14 cellular contexts compared by ENCODE assay signal in genomic region chr5:66877843-66878242, GRCh38.
DNase-seq lines count a peak whose midpoint lies in the region; ATAC-seq and TF ChIP-seq lines count a peak whose summit lies in the region.
"Had no signal": no experiment of that assay in that cellular context is flagged by ENCODE, and none has a peak within 500 bp of the region (broad histone marks: within the 10 kb centered on the region; RNA-seq: fewer than 3 reads in every experiment).

No MANE protein-coding gene starts in this region.

- dilution Hi-C loops in mammary epithelial cell (cut with HindIII; ENCODE audit: low sequenced_read_pairs): no loop called here

- H3K36me3 Mint-ChIP-seq in activated T-cell treated with anti-CD3 and anti-CD28 coated beads, Interleukin-2, amount 50 U/mL, for 72 hours (ENCODE audit: insufficient read depth in 2 of 2): no peaks in the 10 kb centered on the region
- no peaks in the 10 kb centered on the region for H3K36me3 Mint-ChIP-seq in stimulated activated effector memory CD8-positive, alpha-beta T cell treated with anti-CD3 and anti-CD28 coated beads, Interleukin-12 subunit alpha, Interleukin-12 subunit beta, amount 100 ng/mL, for 72 hours
- H3K36me3 Mint-ChIP-seq: activated naive CD4-positive, alpha-beta T cell treated with anti-CD3 and anti-CD28 coated beads, Interleukin-2, amount 10 ng/mL, durations not matched to agents 7 days and 5 days; natural killer cell had no signal

- H2AFZ ChIP-seq in mammary epithelial cell (ENCODE audit: low read depth, low read length): peak overlapping the region; percentile 8

- no TSS peak for BruUV-seq in mammary epithelial cell (replicated peaks; lab: Mats Ljungman, UMichigan)

- WGBS in mammary epithelial cell (ENCODE audit: low coverage, missing lambda C conversion rate): 29% methylated on average over 3 of the region's 3 CpGs

- H3K9me3 Mint-ChIP-seq in activated T-cell treated with anti-CD3 and anti-CD28 coated beads, Interleukin-2, amount 50 U/mL, for 72 hours: no peaks in the 10 kb centered on the region
- H3K9me3 Mint-ChIP-seq in stimulated activated effector memory CD8-positive, alpha-beta T cell treated with anti-CD3 and anti-CD28 coated beads, Interleukin-12 subunit alpha, Interleukin-12 subunit beta, amount 100 ng/mL, for 72 hours: no peaks in the 10 kb centered on the region
- H3K9me3 Mint-ChIP-seq: activated naive CD4-positive, alpha-beta T cell treated with anti-CD3 and anti-CD28 coated beads, Interleukin-2, amount 10 ng/mL, durations not matched to agents 7 days and 5 days; natural killer cell had no signal

- no peak overlapping the region for H3K9ac ChIP-seq in mammary epithelial cell (ENCODE audit: insufficient read depth, low read length)

- H3K4me1 ChIP-seq in mammary epithelial cell (ENCODE audit: insufficient read depth, low read length): peaks cover 32% of the 10 kb centered on the region

- no peaks in the 10 kb centered on the region for H3K27me3 ChIP-seq in mammary epithelial cell (ENCODE audit: insufficient read depth, low read length)
- H3K27me3 ChIP-seq: stomach had no signal

- H3K4me3 Mint-ChIP-seq in activated T-cell treated with anti-CD3 and anti-CD28 coated beads, Interleukin-2, amount 50 U/mL, for 72 hours: no peak overlapping the region
- H3K4me3 Mint-ChIP-seq in stimulated activated effector memory CD8-positive, alpha-beta T cell treated with anti-CD3 and anti-CD28 coated beads, Interleukin-12 subunit alpha, Interleukin-12 subunit beta, amount 100 ng/mL, for 72 hours: no peak overlapping the region
- H3K4me3 Mint-ChIP-seq: activated naive CD4-positive, alpha-beta T cell treated with anti-CD3 and anti-CD28 coated beads, Interleukin-2, amount 10 ng/mL, durations not matched to agents 7 days and 5 days; natural killer cell had no signal

- peak; percentile 14 to 20 for DNase-seq in activated T-cell treated with anti-CD3 and anti-CD28 coated beads, Interleukin-2, amount 50 U/mL, for 72 hours
- no peak for DNase-seq in activated T-cell treated with anti-CD3 and anti-CD28 coated beads, Interleukin-2, amount 50 U/mL, for 48 hours
- DNase-seq in NCI-H226 (peak; percentile 40), mammary epithelial cell (peak; percentile 66), NCI-H2227 (lab: John Stamatoyannopoulos, UW; ENCODE audit: unreplicated experiment) (no peak), HUDEP-2 (lab: John Stamatoyannopoulos, UW; ENCODE audit: unreplicated experiment in 76 of 76) (no peak), retina (no peak)
- no peak for DNase-seq in stimulated activated effector memory CD8-positive, alpha-beta T cell treated with anti-CD3 and anti-CD28 coated beads, Interleukin-12 subunit alpha, Interleukin-12 subunit beta, amount 100 ng/mL, for 72 hours (ENCODE audit: low spot score in 2 of 2)
- DNase-seq: activated naive CD4-positive, alpha-beta T cell treated with anti-CD3 and anti-CD28 coated beads, Interleukin-2, amount 10 ng/mL, durations not matched to agents 7 days and 5 days; KG1; natural killer cell; NCI-H510A; stomach had no signal

- no peak overlapping the region for H3K27ac Mint-ChIP-seq in activated T-cell treated with anti-CD3 and anti-CD28 coated beads, Interleukin-2, amount 50 U/mL, for 72 hours
- no peak overlapping the region for H3K27ac Mint-ChIP-seq in stimulated activated effector memory CD8-positive, alpha-beta T cell treated with anti-CD3 and anti-CD28 coated beads, Interleukin-12 subunit alpha, Interleukin-12 subunit beta, amount 100 ng/mL, for 72 hours
- H3K27ac Mint-ChIP-seq: activated naive CD4-positive, alpha-beta T cell treated with anti-CD3 and anti-CD28 coated beads, Interleukin-2, amount 10 ng/mL, durations not matched to agents 7 days and 5 days; natural killer cell; progenitor cell of endocrine pancreas had no signal

- H3K27ac ChIP-seq in mammary epithelial cell (ENCODE audit: insufficient read depth, low read depth, low read length): no peak overlapping the region
- H3K27ac ChIP-seq: stomach had no signal

- no peaks in the 10 kb centered on the region for H3K36me3 ChIP-seq in mammary epithelial cell (ENCODE audit: insufficient read depth, low read length)
- H3K36me3 ChIP-seq: stomach had no signal

- no peak overlapping the region for H3K4me3 ChIP-seq in mammary epithelial cell (replicated peaks in 1 of 3; ENCODE audit: insufficient read depth in 1 of 3, low read depth in 2 of 3, low read length in 3 of 3)
- H3K4me3 ChIP-seq: stomach had no signal

- H3K27me3 Mint-ChIP-seq in activated T-cell treated with anti-CD3 and anti-CD28 coated beads, Interleukin-2, amount 50 U/mL, for 72 hours (ENCODE audit: low read depth): peaks cover 15% of the 10 kb centered on the region
- H3K27me3 Mint-ChIP-seq: activated naive CD4-positive, alpha-beta T cell treated with anti-CD3 and anti-CD28 coated beads, Interleukin-2, amount 10 ng/mL, durations not matched to agents 7 days and 5 days; progenitor cell of endocrine pancreas had no signal

- ATAC-seq in activated T-cell treated with anti-CD3 and anti-CD28 coated beads, Interleukin-2, amount 50 U/mL, for 72 hours (replicated peaks in 1 of 2): peak in 1 of 2 donors; percentile 44
- ATAC-seq in stimulated activated effector memory CD8-positive, alpha-beta T cell treated with anti-CD3 and anti-CD28 coated beads, Interleukin-12 subunit alpha, Interleukin-12 subunit beta, amount 100 ng/mL, for 72 hours: peak; percentile 38
- ATAC-seq: natural killer cell had no signal

- intact Hi-C loops in mammary epithelial cell (cut with micrococcal nuclease): no loop called here

- no peak for TF ChIP-seq CTCF in mammary epithelial cell (conservative IDR thresholded peaks at IDR 0.05 in 1 of 2, IDR thresholded peaks at IDR 0.05 in 1 of 2; ENCODE audit: extremely low read depth in 1 of 2, insufficient read depth in 1 of 2, low read depth in 1 of 2, low read length in 2 of 2)

- peaks cover 6% of the 10 kb centered on the region for H3K79me2 ChIP-seq in mammary epithelial cell (ENCODE audit: insufficient read depth, low read length)

- H3K4me2 ChIP-seq in mammary epithelial cell (ENCODE audit: insufficient read depth, low read depth, low read length): no peak overlapping the region

- H3K9me3 ChIP-seq in mammary epithelial cell (replicated peaks; ENCODE audit: insufficient read depth, low read length): no peaks in the 10 kb centered on the region
- H3K9me3 ChIP-seq: stomach had no signal

- no peaks in the 10 kb centered on the region for H4K20me1 ChIP-seq in mammary epithelial cell (ENCODE audit: insufficient read depth, low read length)

- CTCF ChIA-PET in mammary epithelial cell (lab: Charles Lee; ENCODE audit: low non-redundant PET): no interaction called here

- peaks cover 24% of the 10 kb centered on the region for H3K4me1 Mint-ChIP-seq in activated T-cell treated with anti-CD3 and anti-CD28 coated beads, Interleukin-2, amount 50 U/mL, for 72 hours (ENCODE audit: low read depth)
- H3K4me1 Mint-ChIP-seq in stimulated activated effector memory CD8-positive, alpha-beta T cell treated with anti-CD3 and anti-CD28 coated beads, Interleukin-12 subunit alpha, Interleukin-12 subunit beta, amount 100 ng/mL, for 72 hours: peaks cover 6% of the 10 kb centered on the region
- H3K4me1 Mint-ChIP-seq: activated naive CD4-positive, alpha-beta T cell treated with anti-CD3 and anti-CD28 coated beads, Interleukin-2, amount 10 ng/mL, durations not matched to agents 7 days and 5 days; natural killer cell had no signal

- in situ Hi-C loops in mammary epithelial cell (cut with MboI; ENCODE audit: low sequenced_read_pairs in 2 of 2): no loop called here

Comparison
In these comparisons a context has a peak if more than half of its experiments do, and no peak if none do; other contexts are left out.
1. DNase-seq: peak in activated T-cell treated with anti-CD3 and anti-CD28 coated beads, Interleukin-2, amount 50 U/mL, for 72 hours (2 of 2), NCI-H226 (single experiment) and mammary epithelial cell (single experiment); none in activated T-cell treated with anti-CD3 and anti-CD28 coated beads, Interleukin-2, amount 50 U/mL, for 48 hours (0 of 2), stimulated activated effector memory CD8-positive, alpha-beta T cell treated with anti-CD3 and anti-CD28 coated beads, Interleukin-12 subunit alpha, Interleukin-12 subunit beta, amount 100 ng/mL, for 72 hours (0 of 2), NCI-H2227 (single experiment), HUDEP-2 (0 of 76) and retina (single experiment).